ENCODE assay signal across 20 cellular contexts in genomic region chr9:99365233-99365980, GRCh38.
DNase-seq lines count a peak whose midpoint lies in the region; ATAC-seq and TF ChIP-seq lines count a peak whose summit lies in the region.
"Had no signal": no experiment of that assay in that cellular context is flagged by ENCODE, and none has a peak within 500 bp of the region (broad histone marks: within the 10 kb centered on the region; RNA-seq: fewer than 3 reads in every experiment).

No MANE protein-coding gene starts in this region.

- in situ Hi-C loops in ACHN (cut with HindIII; ENCODE audit: low pct_ligation_motif_present, low pct_unique_long_range_greater_than_20kb, low sequenced_read_pairs): no loop called here

- H3K27me3 ChIP-seq in parathyroid adenoma (ENCODE audit: control insufficient read depth, insufficient read depth, low read length): no peaks in the 10 kb centered on the region
- H3K27me3 ChIP-seq: uterus had no signal

- no peaks in the 10 kb centered on the region for H3K79me2 ChIP-seq in parathyroid adenoma

- peak overlapping the region; percentile 53 for H3K27ac ChIP-seq in parathyroid adenoma
- H3K27ac ChIP-seq: uterus had no signal

- H3K4me3 Mint-ChIP-seq in T-cell: no peak overlapping the region
- H3K4me3 Mint-ChIP-seq: activated CD8-positive, alpha-beta memory T cell treated with anti-CD3 and anti-CD28 coated beads, Interleukin-2, amount 10 ng/mL, durations not matched to agents 7 days and 5 days; T-helper 1 cell treated with Interleukin-12 subunit alpha and Interleukin-12 subunit beta and Interleukin-4 antibody, amounts not matched to agents 30 μg/mL and 1 μg/mL, for 36 hours had no signal

- no peak overlapping the region for H2AFZ ChIP-seq in parathyroid adenoma

- no peak overlapping the region for H3K4me3 ChIP-seq in parathyroid adenoma (ENCODE audit: low read depth, low read length)
- H3K4me3 ChIP-seq: mucosa of descending colon, uterus had no signal

- H3K4me2 ChIP-seq in parathyroid adenoma (ENCODE audit: low read length): no peak overlapping the region

- DNase-seq in EL: peak; percentile 85
- peak; percentile 87 for DNase-seq in M059J (ENCODE audit: low read depth)
- peak; percentile 39 for DNase-seq in dedifferentiated amniotic fluid mesenchymal stem cell (ENCODE audit: extremely low spot score)
- DNase-seq in ACHN: no peak
- no peak for DNase-seq in inferior parietal cortex (ENCODE audit: extremely low spot score)
- DNase-seq in mucosa of gallbladder (ENCODE audit: low spot score): no peak
- no peak for DNase-seq in T-cell
- DNase-seq: activated CD4-positive, CD25-positive, alpha-beta regulatory T cell; activated CD8-positive, alpha-beta memory T cell treated with anti-CD3 and anti-CD28 coated beads, Interleukin-2, amount 10 ng/mL, durations not matched to agents 7 days and 5 days; activated naive CD4-positive, alpha-beta T cell treated with Interleukin-2 at 50 U/mL for 16 hours; Caco-2; central memory CD4-positive, alpha-beta T cell; head of caudate nucleus; KG1; mucosa of descending colon; stimulated activated naive CD4-positive, alpha-beta T cell; uterus had no signal

- TF ChIP-seq CTCF in parathyroid adenoma (IDR thresholded peaks at IDR 0.05): no peak

- H3K36me3 ChIP-seq in parathyroid adenoma (ENCODE audit: control insufficient read depth, insufficient read depth, low read length): no peaks in the 10 kb centered on the region
- H3K36me3 ChIP-seq: uterus had no signal

- POLR2A ChIA-PET in T-cell (lab: Charles Lee): no interaction called here

- CTCF ChIA-PET in T-cell (lab: Charles Lee): no interaction called here

- peaks cover 11 to 27% (median 15%) of the 10 kb centered on the region in 3 donors for H3K4me1 Mint-ChIP-seq in T-cell

- H3K27ac Mint-ChIP-seq in T-cell: no peak overlapping the region
- H3K27ac Mint-ChIP-seq: activated CD8-positive, alpha-beta memory T cell treated with anti-CD3 and anti-CD28 coated beads, Interleukin-2, amount 10 ng/mL, durations not matched to agents 7 days and 5 days; T-helper 1 cell treated with Interleukin-12 subunit alpha and Interleukin-12 subunit beta and Interleukin-4 antibody, amounts not matched to agents 30 μg/mL and 1 μg/mL, for 36 hours had no signal

- no peaks in the 10 kb centered on the region for H3K9me3 ChIP-seq in parathyroid adenoma (ENCODE audit: control insufficient read depth, low read length)
- H3K9me3 ChIP-seq: Caco-2, mucosa of descending colon, uterus had no signal

- peaks cover 14% of the 10 kb centered on the region for H3K4me1 ChIP-seq in parathyroid adenoma
- H3K4me1 ChIP-seq: Caco-2, uterus had no signal

- no peak overlapping the region for H3K9ac ChIP-seq in parathyroid adenoma

- peaks cover 45 to 54% of the 10 kb centered on the region in 2 donors for H3K27me3 Mint-ChIP-seq in T-cell

- H3K9me3 Mint-ChIP-seq in T-cell: no peaks in the 10 kb centered on the region
- H3K9me3 Mint-ChIP-seq: T-helper 1 cell treated with Interleukin-12 subunit alpha and Interleukin-12 subunit beta and Interleukin-4 antibody, amounts not matched to agents 30 μg/mL and 1 μg/mL, for 36 hours had no signal

- ATAC-seq in T-cell (replicated peaks in 1 of 4): no peak
- ATAC-seq: activated CD8-positive, alpha-beta memory T cell treated with anti-CD3 and anti-CD28 coated beads, Interleukin-2, amount 10 ng/mL, durations not matched to agents 7 days and 5 days; mucosa of descending colon; Right ventricle myocardium inferior had no signal

- no peaks in the 10 kb centered on the region for H3K36me3 Mint-ChIP-seq in T-cell
- H3K36me3 Mint-ChIP-seq: activated CD8-positive, alpha-beta memory T cell treated with anti-CD3 and anti-CD28 coated beads, Interleukin-2, amount 10 ng/mL, durations not matched to agents 7 days and 5 days had no signal

Comparison
In these comparisons a context has a peak if more than half of its experiments do, and no peak if none do; other contexts are left out.
1. DNase-seq: peak in EL (single experiment), M059J (single experiment) and dedifferentiated amniotic fluid mesenchymal stem cell (single experiment); none in ACHN (single experiment), inferior parietal cortex (single experiment), mucosa of gallbladder (single experiment) and T-cell (0 of 34).